1 cellular context compared by ENCODE assay signal in the genomic region with DNA sequence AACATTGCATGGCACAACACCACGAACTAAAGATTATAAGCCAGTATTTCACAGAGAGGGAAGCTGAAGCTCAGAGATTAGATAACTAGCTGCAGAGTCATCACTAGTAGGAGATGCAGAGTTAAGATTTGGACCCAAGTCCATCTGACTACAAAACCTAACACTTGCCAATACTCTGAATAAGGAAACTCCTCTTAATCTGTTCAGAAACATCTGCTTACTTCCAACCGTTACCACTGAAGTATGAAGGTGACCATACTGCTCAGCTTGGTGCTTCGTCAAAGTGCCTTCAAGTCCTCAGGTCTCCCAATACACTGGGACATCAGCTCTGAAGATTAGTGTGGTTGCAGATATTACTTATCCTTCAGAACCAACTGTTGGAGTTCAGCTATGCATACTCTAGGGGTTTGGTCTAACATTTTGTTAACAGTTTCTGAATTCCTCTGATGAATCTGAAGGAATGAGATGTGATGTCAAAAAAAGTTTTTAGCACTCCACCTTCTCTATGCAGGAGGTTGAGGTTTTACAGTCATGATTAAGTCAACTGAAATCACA.
A peak's percentile ranks its signal among the peaks of the same experiment; 100 is the strongest.
TF ChIP-seq lines count a peak whose summit lies in the region.

No MANE protein-coding gene starts in this region.

TF ChIP-seq in K562, 482 proteins besides CTCF, POLR2A, EP300 and RAD21 (continued from another document and continues in another):
- TF ChIP-seq, protein P1, sequence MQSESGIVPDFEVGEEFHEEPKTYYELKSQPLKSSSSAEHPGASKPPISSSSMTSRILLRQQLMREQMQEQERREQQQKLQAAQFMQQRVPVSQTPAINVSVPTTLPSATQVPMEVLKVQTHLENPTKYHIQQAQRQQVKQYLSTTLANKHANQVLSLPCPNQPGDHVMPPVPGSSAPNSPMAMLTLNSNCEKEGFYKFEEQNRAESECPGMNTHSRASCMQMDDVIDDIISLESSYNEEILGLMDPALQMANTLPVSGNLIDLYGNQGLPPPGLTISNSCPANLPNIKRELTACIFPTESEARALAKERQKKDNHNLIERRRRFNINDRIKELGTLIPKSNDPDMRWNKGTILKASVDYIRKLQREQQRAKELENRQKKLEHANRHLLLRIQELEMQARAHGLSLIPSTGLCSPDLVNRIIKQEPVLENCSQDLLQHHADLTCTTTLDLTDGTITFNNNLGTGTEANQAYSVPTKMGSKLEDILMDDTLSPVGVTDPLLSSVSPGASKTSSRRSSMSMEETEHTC (IDR thresholded peaks at IDR 0.05) = no peak
- TF ChIP-seq BHLHE40 (IDR thresholded peaks at IDR 0.05; ENCODE audit: low read length) = peak; percentile 13; the same call in 1 of the 2 replicates
- no peak for TF ChIP-seq COPS2 (conservative IDR thresholded peaks at IDR 0.05)
- TF ChIP-seq CTBP1 (IDR thresholded peaks at IDR 0.05; ENCODE audit: borderline replicate concordance) = peak; percentile 38; the same call in 1 of the 2 replicates
- TF ChIP-seq, protein P2, sequence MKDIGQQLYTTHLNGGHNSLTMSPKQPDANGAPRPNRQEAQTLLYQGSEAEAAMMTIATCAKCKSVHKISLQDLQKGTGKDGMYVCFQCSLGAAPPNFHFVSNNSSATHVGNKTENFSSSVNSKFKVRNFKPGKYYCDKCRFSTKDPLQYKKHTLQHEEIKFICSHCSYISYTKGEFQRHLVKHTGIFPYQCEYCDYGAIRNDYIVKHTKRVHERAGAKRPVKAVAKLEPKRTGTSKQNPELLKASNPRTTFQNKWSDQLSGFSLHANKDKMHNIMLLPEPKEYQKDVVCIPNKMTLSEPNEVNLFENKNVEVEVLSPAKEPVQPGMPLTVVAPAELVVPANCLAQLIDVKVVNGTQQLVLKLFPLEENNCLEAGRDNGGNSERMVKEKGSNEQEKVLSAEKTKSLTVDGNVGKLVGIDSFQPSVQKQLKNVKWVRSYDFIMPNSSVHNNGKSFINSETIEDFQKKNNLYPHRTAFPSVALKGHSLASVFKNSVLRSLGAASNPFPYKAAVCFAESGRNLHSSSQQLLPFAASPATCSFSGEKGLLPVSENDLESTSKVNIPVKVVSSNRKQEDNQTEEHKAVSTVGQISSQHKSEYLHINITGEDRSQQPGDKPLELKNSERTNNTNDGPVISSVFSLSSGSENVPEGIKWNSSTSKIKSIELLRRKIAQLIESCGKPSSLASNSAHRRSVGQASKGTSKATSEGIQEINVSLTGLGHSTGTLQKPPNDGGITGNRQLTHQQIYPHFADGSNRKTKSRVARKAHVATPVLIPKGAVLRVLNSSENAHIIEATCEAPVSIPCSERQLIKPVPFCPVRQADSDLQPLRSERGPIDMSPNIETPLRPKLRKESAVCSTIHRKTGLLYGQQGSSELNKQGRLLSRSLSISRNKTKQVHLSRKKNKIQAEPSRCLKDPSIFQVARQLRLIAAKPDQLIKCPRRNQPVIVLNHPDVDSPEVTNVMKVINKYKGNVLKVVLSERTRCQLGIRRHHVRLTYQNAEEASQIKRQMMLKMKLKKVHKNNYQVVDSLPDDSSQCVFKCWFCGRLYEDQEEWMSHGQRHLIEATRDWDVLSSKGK (CRISPR knock-in tag; IDR thresholded peaks at IDR 0.05) = no peak
- TF ChIP-seq NUFIP1 (IDR thresholded peaks at IDR 0.05; ENCODE audit: partially characterized antibody) = no peak
- TF ChIP-seq NEUROD1 (IDR thresholded peaks at IDR 0.05; ENCODE audit: borderline replicate concordance, low read depth, low read length, partially characterized antibody) = peak; percentile 37
- no peak for TF ChIP-seq HOXB6 (CRISPR knock-in tag; IDR thresholded peaks at IDR 0.05; ENCODE audit: borderline replicate concordance)
- no peak for TF ChIP-seq ZBTB1 (CRISPR knock-in tag; IDR thresholded peaks at IDR 0.05; ENCODE audit: borderline replicate concordance, low read depth)
- no peak for TF ChIP-seq CEBPG (CRISPR knock-in tag; IDR thresholded peaks at IDR 0.05)
- 0 out of 4 replicates have a peak, but pooled peaks of 1 of the 2 experiments have one; percentile 15 for TF ChIP-seq CEBPG (tag; conservative IDR thresholded peaks at IDR 0.05 in 1 of 2, IDR thresholded peaks at IDR 0.05 in 1 of 2)
- TF ChIP-seq ZNF785 (CRISPR knock-in tag; IDR thresholded peaks at IDR 0.05) = no peak
- TF ChIP-seq, protein P3, sequence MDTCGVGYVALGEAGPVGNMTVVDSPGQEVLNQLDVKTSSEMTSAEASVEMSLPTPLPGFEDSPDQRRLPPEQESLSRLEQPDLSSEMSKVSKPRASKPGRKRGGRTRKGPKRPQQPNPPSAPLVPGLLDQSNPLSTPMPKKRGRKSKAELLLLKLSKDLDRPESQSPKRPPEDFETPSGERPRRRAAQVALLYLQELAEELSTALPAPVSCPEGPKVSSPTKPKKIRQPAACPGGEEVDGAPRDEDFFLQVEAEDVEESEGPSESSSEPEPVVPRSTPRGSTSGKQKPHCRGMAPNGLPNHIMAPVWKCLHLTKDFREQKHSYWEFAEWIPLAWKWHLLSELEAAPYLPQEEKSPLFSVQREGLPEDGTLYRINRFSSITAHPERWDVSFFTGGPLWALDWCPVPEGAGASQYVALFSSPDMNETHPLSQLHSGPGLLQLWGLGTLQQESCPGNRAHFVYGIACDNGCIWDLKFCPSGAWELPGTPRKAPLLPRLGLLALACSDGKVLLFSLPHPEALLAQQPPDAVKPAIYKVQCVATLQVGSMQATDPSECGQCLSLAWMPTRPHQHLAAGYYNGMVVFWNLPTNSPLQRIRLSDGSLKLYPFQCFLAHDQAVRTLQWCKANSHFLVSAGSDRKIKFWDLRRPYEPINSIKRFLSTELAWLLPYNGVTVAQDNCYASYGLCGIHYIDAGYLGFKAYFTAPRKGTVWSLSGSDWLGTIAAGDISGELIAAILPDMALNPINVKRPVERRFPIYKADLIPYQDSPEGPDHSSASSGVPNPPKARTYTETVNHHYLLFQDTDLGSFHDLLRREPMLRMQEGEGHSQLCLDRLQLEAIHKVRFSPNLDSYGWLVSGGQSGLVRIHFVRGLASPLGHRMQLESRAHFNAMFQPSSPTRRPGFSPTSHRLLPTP (IDR thresholded peaks at IDR 0.05; ENCODE audit: borderline replicate concordance, extremely low read depth, insufficient read length) = no peak
- no peak for TF ChIP-seq SNIP1 (IDR thresholded peaks at IDR 0.05; ENCODE audit: low read depth)
- TF ChIP-seq, protein P4, sequence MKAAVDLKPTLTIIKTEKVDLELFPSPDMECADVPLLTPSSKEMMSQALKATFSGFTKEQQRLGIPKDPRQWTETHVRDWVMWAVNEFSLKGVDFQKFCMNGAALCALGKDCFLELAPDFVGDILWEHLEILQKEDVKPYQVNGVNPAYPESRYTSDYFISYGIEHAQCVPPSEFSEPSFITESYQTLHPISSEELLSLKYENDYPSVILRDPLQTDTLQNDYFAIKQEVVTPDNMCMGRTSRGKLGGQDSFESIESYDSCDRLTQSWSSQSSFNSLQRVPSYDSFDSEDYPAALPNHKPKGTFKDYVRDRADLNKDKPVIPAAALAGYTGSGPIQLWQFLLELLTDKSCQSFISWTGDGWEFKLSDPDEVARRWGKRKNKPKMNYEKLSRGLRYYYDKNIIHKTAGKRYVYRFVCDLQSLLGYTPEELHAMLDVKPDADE (conservative IDR thresholded peaks at IDR 0.05; ENCODE audit: control insufficient read depth, low read depth, low read length) = no peak
- no peak for TF ChIP-seq EP400 (IDR thresholded peaks at IDR 0.05)
- TF ChIP-seq NFYB (IDR thresholded peaks at IDR 0.05; ENCODE audit: extremely low read depth, insufficient read length) = no peak
- peak; percentile 44; the same call in 1 of the 2 replicates for TF ChIP-seq NR1H2 (CRISPR knock-in tag; IDR thresholded peaks at IDR 0.05)
- TF ChIP-seq, protein P5, sequence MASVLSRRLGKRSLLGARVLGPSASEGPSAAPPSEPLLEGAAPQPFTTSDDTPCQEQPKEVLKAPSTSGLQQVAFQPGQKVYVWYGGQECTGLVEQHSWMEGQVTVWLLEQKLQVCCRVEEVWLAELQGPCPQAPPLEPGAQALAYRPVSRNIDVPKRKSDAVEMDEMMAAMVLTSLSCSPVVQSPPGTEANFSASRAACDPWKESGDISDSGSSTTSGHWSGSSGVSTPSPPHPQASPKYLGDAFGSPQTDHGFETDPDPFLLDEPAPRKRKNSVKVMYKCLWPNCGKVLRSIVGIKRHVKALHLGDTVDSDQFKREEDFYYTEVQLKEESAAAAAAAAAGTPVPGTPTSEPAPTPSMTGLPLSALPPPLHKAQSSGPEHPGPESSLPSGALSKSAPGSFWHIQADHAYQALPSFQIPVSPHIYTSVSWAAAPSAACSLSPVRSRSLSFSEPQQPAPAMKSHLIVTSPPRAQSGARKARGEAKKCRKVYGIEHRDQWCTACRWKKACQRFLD (CRISPR knock-in tag; IDR thresholded peaks at IDR 0.05) = peak; percentile 94
- no peak for TF ChIP-seq PHTF2 (CRISPR knock-in tag; IDR thresholded peaks at IDR 0.05)
- TF ChIP-seq, protein P6, sequence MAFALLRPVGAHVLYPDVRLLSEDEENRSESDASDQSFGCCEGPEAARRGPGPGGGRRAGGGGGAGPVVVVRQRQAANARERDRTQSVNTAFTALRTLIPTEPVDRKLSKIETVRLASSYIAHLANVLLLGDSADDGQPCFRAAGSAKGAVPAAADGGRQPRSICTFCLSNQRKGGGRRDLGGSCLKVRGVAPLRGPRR (CRISPR knock-in tag; IDR thresholded peaks at IDR 0.05) = no peak
- TF ChIP-seq, protein P7, sequence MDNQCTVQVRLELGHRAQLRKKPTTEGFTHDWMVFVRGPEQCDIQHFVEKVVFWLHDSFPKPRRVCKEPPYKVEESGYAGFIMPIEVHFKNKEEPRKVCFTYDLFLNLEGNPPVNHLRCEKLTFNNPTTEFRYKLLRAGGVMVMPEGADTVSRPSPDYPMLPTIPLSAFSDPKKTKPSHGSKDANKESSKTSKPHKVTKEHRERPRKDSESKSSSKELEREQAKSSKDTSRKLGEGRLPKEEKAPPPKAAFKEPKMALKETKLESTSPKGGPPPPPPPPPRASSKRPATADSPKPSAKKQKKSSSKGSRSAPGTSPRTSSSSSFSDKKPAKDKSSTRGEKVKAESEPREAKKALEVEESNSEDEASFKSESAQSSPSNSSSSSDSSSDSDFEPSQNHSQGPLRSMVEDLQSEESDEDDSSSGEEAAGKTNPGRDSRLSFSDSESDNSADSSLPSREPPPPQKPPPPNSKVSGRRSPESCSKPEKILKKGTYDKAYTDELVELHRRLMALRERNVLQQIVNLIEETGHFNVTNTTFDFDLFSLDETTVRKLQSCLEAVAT (IDR thresholded peaks at IDR 0.05) = 0 out of 4 replicates have a peak, but pooled peaks of 1 of the 2 experiments have one; percentile 32
- TF ChIP-seq ZNF707 (CRISPR knock-in tag; conservative IDR thresholded peaks at IDR 0.05) = no peak
- TF ChIP-seq HMG20B (CRISPR knock-in tag; IDR thresholded peaks at IDR 0.05) = no peak
- no peak for TF ChIP-seq GABPA (tag; conservative IDR thresholded peaks at IDR 0.05; ENCODE audit: low read depth)
- peak; percentile 91 for TF ChIP-seq FOXM1 (IDR thresholded peaks at IDR 0.05; ENCODE audit: low read depth)
- no peak for TF ChIP-seq FOXM1 (CRISPR knock-in tag; IDR thresholded peaks at IDR 0.05; ENCODE audit: low read depth)
- TF ChIP-seq BACH1 (tag; IDR thresholded peaks at IDR 0.05) = 0 out of 2 replicates have a peak, but pooled peaks have one; percentile 32
- TF ChIP-seq, protein P8, sequence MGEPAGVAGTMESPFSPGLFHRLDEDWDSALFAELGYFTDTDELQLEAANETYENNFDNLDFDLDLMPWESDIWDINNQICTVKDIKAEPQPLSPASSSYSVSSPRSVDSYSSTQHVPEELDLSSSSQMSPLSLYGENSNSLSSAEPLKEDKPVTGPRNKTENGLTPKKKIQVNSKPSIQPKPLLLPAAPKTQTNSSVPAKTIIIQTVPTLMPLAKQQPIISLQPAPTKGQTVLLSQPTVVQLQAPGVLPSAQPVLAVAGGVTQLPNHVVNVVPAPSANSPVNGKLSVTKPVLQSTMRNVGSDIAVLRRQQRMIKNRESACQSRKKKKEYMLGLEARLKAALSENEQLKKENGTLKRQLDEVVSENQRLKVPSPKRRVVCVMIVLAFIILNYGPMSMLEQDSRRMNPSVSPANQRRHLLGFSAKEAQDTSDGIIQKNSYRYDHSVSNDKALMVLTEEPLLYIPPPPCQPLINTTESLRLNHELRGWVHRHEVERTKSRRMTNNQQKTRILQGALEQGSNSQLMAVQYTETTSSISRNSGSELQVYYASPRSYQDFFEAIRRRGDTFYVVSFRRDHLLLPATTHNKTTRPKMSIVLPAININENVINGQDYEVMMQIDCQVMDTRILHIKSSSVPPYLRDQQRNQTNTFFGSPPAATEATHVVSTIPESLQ (CRISPR knock-in tag; IDR thresholded peaks at IDR 0.05) = 0 out of 2 replicates have a peak, but pooled peaks have one; percentile 39
- TF ChIP-seq, protein P9, sequence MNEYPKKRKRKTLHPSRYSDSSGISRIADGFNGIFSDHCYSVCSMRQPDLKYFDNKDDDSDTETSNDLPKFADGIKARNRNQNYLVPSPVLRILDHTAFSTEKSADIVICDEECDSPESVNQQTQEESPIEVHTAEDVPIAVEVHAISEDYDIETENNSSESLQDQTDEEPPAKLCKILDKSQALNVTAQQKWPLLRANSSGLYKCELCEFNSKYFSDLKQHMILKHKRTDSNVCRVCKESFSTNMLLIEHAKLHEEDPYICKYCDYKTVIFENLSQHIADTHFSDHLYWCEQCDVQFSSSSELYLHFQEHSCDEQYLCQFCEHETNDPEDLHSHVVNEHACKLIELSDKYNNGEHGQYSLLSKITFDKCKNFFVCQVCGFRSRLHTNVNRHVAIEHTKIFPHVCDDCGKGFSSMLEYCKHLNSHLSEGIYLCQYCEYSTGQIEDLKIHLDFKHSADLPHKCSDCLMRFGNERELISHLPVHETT (CRISPR knock-in tag; conservative IDR thresholded peaks at IDR 0.05 in 1 of 2, IDR thresholded peaks at IDR 0.05 in 1 of 2) = peak in 1 of 2 experiments; percentile 83; a peak in 1 of 4 replicates
- TF ChIP-seq ZNF583 (CRISPR knock-in tag; IDR thresholded peaks at IDR 0.05) = no peak
- TF ChIP-seq, protein P10, sequence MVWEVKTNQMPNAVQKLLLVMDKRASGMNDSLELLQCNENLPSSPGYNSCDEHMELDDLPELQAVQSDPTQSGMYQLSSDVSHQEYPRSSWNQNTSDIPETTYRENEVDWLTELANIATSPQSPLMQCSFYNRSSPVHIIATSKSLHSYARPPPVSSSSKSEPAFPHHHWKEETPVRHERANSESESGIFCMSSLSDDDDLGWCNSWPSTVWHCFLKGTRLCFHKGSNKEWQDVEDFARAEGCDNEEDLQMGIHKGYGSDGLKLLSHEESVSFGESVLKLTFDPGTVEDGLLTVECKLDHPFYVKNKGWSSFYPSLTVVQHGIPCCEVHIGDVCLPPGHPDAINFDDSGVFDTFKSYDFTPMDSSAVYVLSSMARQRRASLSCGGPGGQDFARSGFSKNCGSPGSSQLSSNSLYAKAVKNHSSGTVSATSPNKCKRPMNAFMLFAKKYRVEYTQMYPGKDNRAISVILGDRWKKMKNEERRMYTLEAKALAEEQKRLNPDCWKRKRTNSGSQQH (CRISPR knock-in tag; IDR thresholded peaks at IDR 0.05) = no peak
- no peak for TF ChIP-seq SETDB1 (IDR thresholded peaks at IDR 0.05; ENCODE audit: low read length)
- TF ChIP-seq RBM25 (IDR thresholded peaks at IDR 0.05; ENCODE audit: low read depth, low read length, severe bottlenecking) = no peak
- no peak for TF ChIP-seq IFI16 (CRISPR knock-in tag; IDR thresholded peaks at IDR 0.05)
- no peak for TF ChIP-seq HDAC1 (IDR thresholded peaks at IDR 0.05)
- TF ChIP-seq BRD4 (IDR thresholded peaks at IDR 0.05) = peak; percentile 37; the same call in 1 of the 2 replicates
- TF ChIP-seq CAMTA2 (CRISPR knock-in tag; conservative IDR thresholded peaks at IDR 0.05) = no peak
- TF ChIP-seq BCOR (IDR thresholded peaks at IDR 0.05) = no peak
- TF ChIP-seq KLF6 (CRISPR knock-in tag; IDR thresholded peaks at IDR 0.05; ENCODE audit: borderline replicate concordance) = peak; percentile 63; the same call in 1 of the 2 replicates
- no peak for TF ChIP-seq KDM4B (IDR thresholded peaks at IDR 0.05; ENCODE audit: borderline replicate concordance in 2 of 2, low read depth in 1 of 2)
